Comparison of ENCODE assay signal across 9 cellular contexts in genomic region chr9:136846376-136847064, GRCh38. TPM values are rescaled to one million over a fixed set of nuclear protein-coding genes. Genes with fewer than 3 reads are reported as not detected.
DNase-seq lines count a peak whose midpoint lies in the region; ATAC-seq and TF ChIP-seq lines count a peak whose summit lies in the region.
"Had no signal": no experiment of that assay in that cellular context is flagged by ENCODE, and none has a peak within 500 bp of the region (broad histone marks: within the 10 kb centered on the region; RNA-seq: fewer than 3 reads in every experiment).

No MANE protein-coding gene starts in this region.

- peak overlapping the region; percentile 99 for H3K27ac ChIP-seq in 22Rv1
- no peak overlapping the region for H3K27ac ChIP-seq in ascending aorta
- H3K27ac ChIP-seq in mesodermal cell (ENCODE audit: low read depth, low read length, severe bottlenecking), result no peak overlapping the region
- no peak overlapping the region for H3K27ac ChIP-seq in uterus
- no peak overlapping the region for H3K27ac ChIP-seq in body of pancreas

- no peak for DNase-seq in Calu3
- no peak for DNase-seq in ascending aorta (ENCODE audit: low spot score in 2 of 2)
- no peak for DNase-seq in NCI-H774 (lab: John Stamatoyannopoulos, UW)
- DNase-seq in uterus, result no peak
- no peak for DNase-seq in cerebellar cortex (ENCODE audit: low spot score)
- DNase-seq in body of pancreas, result no peak
- DNase-seq: DMS79 treated with DMSO at 0.1 percent for 48 hours had no signal

- no peaks in the 10 kb centered on the region for H3K27me3 Mint-ChIP-seq in Calu3 (ENCODE audit: unreplicated experiment)

- peak overlapping the region; percentile 85 to 98 for H3K4me3 ChIP-seq in ascending aorta
- H3K4me3 ChIP-seq in mesodermal cell (ENCODE audit: extremely low read depth, insufficient read depth, low read length, poor library complexity, severe bottlenecking), result peak overlapping the region; percentile 81
- no peak overlapping the region for H3K4me3 ChIP-seq in uterus
- no peak overlapping the region for H3K4me3 ChIP-seq in body of pancreas

- TF ChIP-seq CTCF in 22Rv1 (IDR thresholded peaks at IDR 0.05), result no peak
- TF ChIP-seq CTCF in Calu3 (IDR thresholded peaks at IDR 0.05; ENCODE audit: unreplicated experiment), result no peak
- TF ChIP-seq CTCF in ascending aorta (IDR thresholded peaks at IDR 0.05), result no peak
- TF ChIP-seq CTCF in uterus (IDR thresholded peaks at IDR 0.05), result no peak
- TF ChIP-seq CTCF in body of pancreas (IDR thresholded peaks at IDR 0.05), result no peak

- H3K9me3 ChIP-seq in ascending aorta (no peaks in the 10 kb centered on the region), mesodermal cell (ENCODE audit: control insufficient read depth, low read length) (peaks cover 6% of the 10 kb centered on the region), uterus (no peaks in the 10 kb centered on the region), body of pancreas (no peaks in the 10 kb centered on the region)

- TF ChIP-seq POLR2A in uterus (IDR thresholded peaks at IDR 0.05) (no peak), body of pancreas (IDR thresholded peaks at IDR 0.05) (no peak)

- 63 to 75% methylated on average over 81 to 94 of the region's 95 CpGs for WGBS in mesodermal cell (ENCODE audit: insufficient coverage in 2 of 2), 2 experiments
- WGBS in body of pancreas, 2 donors, result 33 to 80% methylated on average over 47 to 58 of the region's 95 CpGs

- H3K36me3 ChIP-seq in ascending aorta (no peaks in the 10 kb centered on the region), mesodermal cell (ENCODE audit: control insufficient read depth, insufficient read depth, low read length) (peaks cover 22% of the 10 kb centered on the region), uterus (no peaks in the 10 kb centered on the region), body of pancreas (replicated peaks in 1 of 2; ENCODE audit: insufficient read depth in 1 of 2, low read depth in 2 of 2) (no peaks in the 10 kb centered on the region)

- peaks cover 34% of the 10 kb centered on the region for H3K27me3 ChIP-seq in ascending aorta
- peaks cover 13 to 39% of the 10 kb centered on the region in 2 donors for H3K27me3 ChIP-seq in uterus
- H3K27me3 ChIP-seq in body of pancreas, result no peaks in the 10 kb centered on the region

- H3K4me1 Mint-ChIP-seq in Calu3 (ENCODE audit: low read depth, unreplicated experiment), result peaks cover 5% of the 10 kb centered on the region

- no TSS peak for BruUV-seq in Calu3 (replicated peaks; lab: Mats Ljungman, UMichigan)

- H3K27ac Mint-ChIP-seq in Calu3 (ENCODE audit: unreplicated experiment), result no peak overlapping the region

- CTCF ChIA-PET in Calu3 (lab: Charles Lee), result no interaction called here

- H3K9me3 Mint-ChIP-seq in Calu3 (ENCODE audit: low read depth, unreplicated experiment), result no peaks in the 10 kb centered on the region

- intact Hi-C loops in Calu3 (cut with micrococcal nuclease; ENCODE audit: unreplicated experiment), result no loop called here
- intact Hi-C loops in ascending aorta (cut with DNase I), result loop anchor here (5.0 kb wide), 1 partner anchor 39 kb away; the partner anchor contains the start of gene RABL6
- intact Hi-C loops in uterus (cut with DNase I; ENCODE audit: low total_unique reads), result no loop called here
- intact Hi-C loops in body of pancreas (cut with DNase I), result no loop called here

- no peak for ATAC-seq in body of pancreas

- H3K4me3 Mint-ChIP-seq in Calu3 (ENCODE audit: low read depth, unreplicated experiment), result peak overlapping the region; percentile 28

- peaks cover 68% of the 10 kb centered on the region for H3K36me3 Mint-ChIP-seq in Calu3 (ENCODE audit: insufficient read depth, unreplicated experiment)

- H3K4me1 ChIP-seq in ascending aorta (peaks cover 11 to 43% of the 10 kb centered on the region in 2 donors), mesodermal cell (ENCODE audit: control insufficient read depth, insufficient read depth, low read length, poor library complexity, severe bottlenecking) (peaks cover 20% of the 10 kb centered on the region), uterus (peaks cover 5 to 53% of the 10 kb centered on the region in 2 donors), body of pancreas (peaks cover 59% of the 10 kb centered on the region)

RNA-seq across cellular contexts. Expression of gene PHPT1, which starts 2.7 kb away (rescaled TPM):
- total RNA-seq in Calu3 (2022) (44.1 and 48.7 TPM in 2 replicates), ascending aorta (108 TPM), uterus (10 to 100 TPM; 12.4 to 55.5 (median 31.4) TPM), body of pancreas (10 to 100 TPM; 60.6 to 65.6 TPM)
- 189 TPM for polyA plus RNA-seq in mesodermal cell (2013, experiment 1 of 2)
- 175 TPM for polyA plus RNA-seq in mesodermal cell (2013, experiment 2 of 2)

RNA-seq across cellular contexts. Expression of gene AJM1, which starts 4.2 kb away (rescaled TPM):
- 2.9 and 3.2 TPM in 2 replicates for total RNA-seq in Calu3 (2022)
- 5.9 TPM for total RNA-seq in ascending aorta
- polyA plus RNA-seq in mesodermal cell (2013, experiment 1 of 2), result 4.0 TPM
- polyA plus RNA-seq in mesodermal cell (2013, experiment 2 of 2), result 3.3 TPM
- total RNA-seq in uterus, result 1 to 10 TPM in 3 of 4 donors, not detected in 1; 1.3 to 3.6 (median 3.6) TPM
- total RNA-seq in body of pancreas, result 10 to 100 TPM in 1 of 2 donors, 1 to 10 TPM in 1; 5.2 to 13.2 TPM

RNA-seq across cellular contexts. Expression of gene MAMDC4, which starts 5.6 kb away (rescaled TPM):
- total RNA-seq in Calu3 (2022) (3.1 and 3.6 TPM in 2 replicates), ascending aorta (5.0 TPM), uterus (1 to 10 TPM in 2 of 4 donors, under 1 TPM in 1, not detected in 1; 0.26 to 4.3 (median 4.2) TPM), body of pancreas (10 to 100 TPM in 1 of 2 donors, 1 to 10 TPM in 1; 6.5 to 25.7 TPM)
- polyA plus RNA-seq in mesodermal cell (2013, experiment 1 of 2), result 10.9 TPM
- polyA plus RNA-seq in mesodermal cell (2013, experiment 2 of 2), result 9.7 TPM

RNA-seq across cellular contexts. Expression of gene EDF1, which starts 19.6 kb away (rescaled TPM):
- 233 and 238 TPM in 2 replicates for total RNA-seq in Calu3 (2022)
- total RNA-seq in ascending aorta, result 140 TPM
- 264 TPM for polyA plus RNA-seq in mesodermal cell (2013, experiment 1 of 2)
- polyA plus RNA-seq in mesodermal cell (2013, experiment 2 of 2), result 220 TPM
- total RNA-seq in uterus, result 100 to 1,000 TPM in 3 of 4 donors, 10 to 100 TPM in 1; 75.6 to 244 (median 144) TPM
- 100 to 1,000 TPM; 196 to 238 TPM for total RNA-seq in body of pancreas

RNA-seq across cellular contexts. Expression of gene RABL6, which starts 38.8 kb away (rescaled TPM):
- total RNA-seq in Calu3 (2022) (68.9 and 72.4 TPM in 2 replicates), ascending aorta (70.9 TPM), uterus (10 to 100 TPM; 28.8 to 57.9 (median 39.6) TPM), body of pancreas (10 to 100 TPM; 69.8 to 72.8 TPM)
- polyA plus RNA-seq in mesodermal cell (2013, experiment 1 of 2), result 153 TPM
- polyA plus RNA-seq in mesodermal cell (2013, experiment 2 of 2), result 143 TPM

Comparison
In these comparisons a context has a peak if more than half of its experiments do, and no peak if none do; other contexts are left out.
1. H3K4me3 ChIP-seq: peak in ascending aorta (2 of 2) and mesodermal cell (single experiment); none in uterus (0 of 2) and body of pancreas (0 of 2).